2 cellular contexts compared by ENCODE assay signal in the genomic region with DNA sequence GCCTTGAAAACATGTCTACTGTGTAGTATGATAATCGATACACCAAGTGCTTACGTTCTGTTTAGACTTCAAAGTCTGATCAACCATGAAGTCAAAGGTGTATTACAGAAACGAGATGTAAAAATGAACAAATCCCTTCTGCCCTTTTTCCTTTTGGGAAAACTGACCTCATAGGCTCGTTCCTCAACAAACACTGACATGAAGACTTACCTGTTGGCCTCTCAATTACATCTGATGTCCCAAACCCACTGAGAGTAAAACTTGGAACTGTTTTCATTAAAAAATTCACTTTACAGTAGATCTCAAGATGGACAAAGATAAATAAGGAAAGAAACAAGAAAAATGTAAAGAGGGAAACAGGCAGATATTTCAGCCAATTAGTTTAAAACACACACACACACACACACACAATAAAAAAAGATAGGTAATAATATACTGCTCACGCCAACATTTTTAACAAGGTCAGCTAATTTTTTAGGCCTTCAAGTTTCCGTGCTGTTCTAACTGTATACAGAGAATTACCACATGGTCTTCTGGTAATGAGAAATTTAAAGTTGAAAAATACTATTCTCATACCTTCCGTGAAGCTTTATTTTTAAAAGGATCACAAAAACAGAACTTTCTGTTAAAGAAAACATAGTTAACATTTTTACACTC.
TF ChIP-seq lines count a peak whose summit lies in the region.

No MANE protein-coding gene starts in this region.

TF ChIP-seq in HepG2, 621 proteins besides CTCF, POLR2A, EP300 and RAD21:
- TF ChIP-seq MAFK (conservative IDR thresholded peaks at IDR 0.05 in 1 of 2, IDR thresholded peaks at IDR 0.05 in 1 of 2; ENCODE audit: low read length in 2 of 2) (peak; percentile 74 to 83), RFXAP (CRISPR knock-in tag; IDR thresholded peaks at IDR 0.05; ENCODE audit: borderline replicate concordance) (no peak), MAFF (IDR thresholded peaks at IDR 0.05; ENCODE audit: low read depth, low read length) (peak; percentile 66)

TF ChIP-seq in HEK293T, 16 proteins besides CTCF, POLR2A, EP300 and RAD21:
- TF ChIP-seq ZNF384 (IDR thresholded peaks at IDR 0.05): no peak
- no peak for TF ChIP-seq CTBP1 (IDR thresholded peaks at IDR 0.05; ENCODE audit: borderline replicate concordance)
- TF ChIP-seq HDGF (IDR thresholded peaks at IDR 0.05; ENCODE audit: borderline replicate concordance): no peak
- no peak for TF ChIP-seq FOXA1 (IDR thresholded peaks at IDR 0.05)
- TF ChIP-seq TARDBP (IDR thresholded peaks at IDR 0.05): no peak
- TF ChIP-seq LEF1 (IDR thresholded peaks at IDR 0.05; ENCODE audit: borderline replicate concordance): no peak
